ENCODE assay signal across 1 cellular context in genomic region chr5:89087551-89088318, GRCh38.
TF ChIP-seq lines count a peak whose summit lies in the region.

No MANE protein-coding gene starts in this region.

TF ChIP-seq in GM12878, 131 proteins besides CTCF, POLR2A, EP300 and RAD21 (continued from another document):
- no peak for TF ChIP-seq REST (IDR thresholded peaks at IDR 0.05; ENCODE audit: low read depth, low read length)
- no peak for TF ChIP-seq ELK1 (IDR thresholded peaks at IDR 0.05; ENCODE audit: low read depth, low read length)
- TF ChIP-seq SP1 (IDR thresholded peaks at IDR 0.05; ENCODE audit: low read depth, low read length) = no peak
- no peak for TF ChIP-seq ZNF687 (IDR thresholded peaks at IDR 0.05)
- no peak for TF ChIP-seq PKNOX1 (IDR thresholded peaks at IDR 0.05)
- no peak for TF ChIP-seq CHD4 (IDR thresholded peaks at IDR 0.05)
- TF ChIP-seq E2F4 (IDR thresholded peaks at IDR 0.05; ENCODE audit: low read depth, low read length) = no peak
- TF ChIP-seq RCOR1 (conservative IDR thresholded peaks at IDR 0.05; ENCODE audit: low read depth, low read length) = no peak
